Comparison of ENCODE assay signal across 23 cellular contexts in genomic region chr10:69614130-69614529, GRCh38. TPM values are rescaled to one million over a fixed set of nuclear protein-coding genes. Genes with fewer than 3 reads are reported as not detected.
"Had no signal": no experiment of that assay in that cellular context is flagged by ENCODE, and none has a peak within 500 bp of the region (broad histone marks: within the 10 kb centered on the region; RNA-seq: fewer than 3 reads in every experiment).

No MANE protein-coding gene starts in this region.

- H3K27ac Mint-ChIP-seq: dendritic cell treated with granulocyte-macrophage colony-stimulating factor and Interleukin-4, amounts not matched to agents 40 ng/mL and 50 ng/mL, for 4 days; effector memory CD8-positive, alpha-beta T cell; natural killer cell; neural progenitor cell had no signal

- H3K36me3 Mint-ChIP-seq: natural killer cell, neural progenitor cell had no signal

- DNase-seq: effector memory CD8-positive, alpha-beta T cell; gastrocnemius medialis; glutamatergic neuron; islet precursor cell; mammary epithelial cell; mucosa of descending colon; natural killer cell; nucleus accumbens; ovary; sigmoid colon; stimulated activated naive CD4-positive, alpha-beta T cell treated with Interleukin-2 at 50 U/mL for 16 hours; trophoblast cell had no signal

- H3K36me3 ChIP-seq: esophagus muscularis mucosa, gastrocnemius medialis, neural progenitor cell, ovary, right atrium auricular region, sigmoid colon had no signal

- H3K4me1 ChIP-seq: esophagus muscularis mucosa, gastrocnemius medialis, neural progenitor cell, right atrium auricular region, sigmoid colon had no signal

- H3K9me3 ChIP-seq: mucosa of descending colon, ovary had no signal

- H3K27me3 ChIP-seq: esophagus muscularis mucosa, ovary, right atrium auricular region, sigmoid colon had no signal

- H3K4me3 Mint-ChIP-seq: dendritic cell treated with granulocyte-macrophage colony-stimulating factor and Interleukin-4, amounts not matched to agents 40 ng/mL and 50 ng/mL, for 4 days; effector memory CD8-positive, alpha-beta T cell; natural killer cell; neural progenitor cell had no signal

- H3K4me1 Mint-ChIP-seq: natural killer cell, neural progenitor cell had no signal

- H3K4me2 ChIP-seq: neural progenitor cell had no signal

- H3K9me3 Mint-ChIP-seq: natural killer cell had no signal

- H3K4me3 ChIP-seq: esophagus muscularis mucosa, gastrocnemius medialis, mucosa of descending colon, neural progenitor cell, ovary, right atrium auricular region, sigmoid colon, skin epidermis had no signal

- H3K27ac ChIP-seq: epithelial cell of prostate, esophagus muscularis mucosa, gastrocnemius medialis, neural progenitor cell, ovary, right atrium auricular region, sigmoid colon, skin epidermis had no signal

- ATAC-seq: effector memory CD8-positive, alpha-beta T cell; gastrocnemius medialis; left lobe of liver; mucosa of descending colon; natural killer cell had no signal

RNA-seq across cellular contexts. Expression of gene FAM241B, which starts 15.9 kb away (rescaled TPM):
- total RNA-seq: fibroblast of villous mesenchyme, urinary bladder had no signal

RNA-seq across cellular contexts. Expression of gene NEUROG3, which starts 40.9 kb away (rescaled TPM):
- total RNA-seq: fibroblast of villous mesenchyme, gastrocnemius medialis, left lobe of liver, lower leg skin, mammary epithelial cell, natural killer cell, ovary, posterior vena cava, right atrium auricular region, sigmoid colon, urinary bladder had no signal
